Comparison of ENCODE assay signal across 13 cellular contexts in genomic region chr2:224524657-224525056, GRCh38.
DNase-seq lines count a peak whose midpoint lies in the region; ATAC-seq and TF ChIP-seq lines count a peak whose summit lies in the region.
"Had no signal": no experiment of that assay in that cellular context is flagged by ENCODE, and none has a peak within 500 bp of the region (broad histone marks: within the 10 kb centered on the region; RNA-seq: fewer than 3 reads in every experiment).

No MANE protein-coding gene starts in this region.

- no peaks in the 10 kb centered on the region for H3K9me3 ChIP-seq in OCI-LY3 (ENCODE audit: insufficient read depth, low read length)
- H3K9me3 ChIP-seq in effector memory CD4-positive, alpha-beta T cell (ENCODE audit: control insufficient read depth, low read length) = no peaks in the 10 kb centered on the region
- H3K9me3 ChIP-seq: ovary, upper lobe of left lung had no signal

- no peaks in the 10 kb centered on the region for H3K27me3 Mint-ChIP-seq in activated T-cell treated with anti-CD3 and anti-CD28 coated beads, Interleukin-2, amount 50 U/mL, for 72 hours (ENCODE audit: low read depth)
- no peaks in the 10 kb centered on the region for H3K27me3 Mint-ChIP-seq in stimulated activated memory B cell treated with anti-CD40 and anti-IgM and Interleukin-4, amounts not matched to agents 10 μg/mL and 1 μg/mL and 100 μg/mL, for 72 hours

- no peak for ATAC-seq in activated T-cell treated with anti-CD3 and anti-CD28 coated beads, Interleukin-2, amount 50 U/mL, for 72 hours (replicated peaks in 1 of 2)
- ATAC-seq in stimulated activated memory B cell treated with anti-CD40 and anti-IgM and Interleukin-4, amounts not matched to agents 10 μg/mL and 1 μg/mL and 100 μg/mL, for 72 hours = no peak
- ATAC-seq in HG03571 (IDR thresholded peaks at IDR 0.05; ENCODE audit: unreplicated experiment) = no peak
- ATAC-seq: esophagus mucosa had no signal

- peaks cover 89% of the 10 kb centered on the region for H3K4me1 Mint-ChIP-seq in activated T-cell treated with anti-CD3 and anti-CD28 coated beads, Interleukin-2, amount 50 U/mL, for 72 hours (ENCODE audit: low read depth)
- H3K4me1 Mint-ChIP-seq in stimulated activated memory B cell treated with anti-CD40 and anti-IgM and Interleukin-4, amounts not matched to agents 10 μg/mL and 1 μg/mL and 100 μg/mL, for 72 hours = peaks cover 70% of the 10 kb centered on the region

- no peaks in the 10 kb centered on the region for H3K27me3 ChIP-seq in OCI-LY3 (ENCODE audit: low read depth, low read length)
- no peaks in the 10 kb centered on the region for H3K27me3 ChIP-seq in effector memory CD4-positive, alpha-beta T cell (replicated peaks; ENCODE audit: control insufficient read depth, insufficient read depth, low read length, poor library complexity, severe bottlenecking)
- H3K27me3 ChIP-seq: ovary, upper lobe of left lung had no signal

- no peak overlapping the region for H2AFZ ChIP-seq in OCI-LY3 (ENCODE audit: low read depth, low read length)

- no peaks in the 10 kb centered on the region for H3K9me3 Mint-ChIP-seq in activated T-cell treated with anti-CD3 and anti-CD28 coated beads, Interleukin-2, amount 50 U/mL, for 72 hours
- H3K9me3 Mint-ChIP-seq in stimulated activated memory B cell treated with anti-CD40 and anti-IgM and Interleukin-4, amounts not matched to agents 10 μg/mL and 1 μg/mL and 100 μg/mL, for 72 hours = no peaks in the 10 kb centered on the region

- H3K36me3 ChIP-seq in OCI-LY3 (replicated peaks; ENCODE audit: low read depth, low read length) = no peaks in the 10 kb centered on the region
- no peaks in the 10 kb centered on the region for H3K36me3 ChIP-seq in effector memory CD4-positive, alpha-beta T cell (ENCODE audit: control insufficient read depth, insufficient read depth, low read length)
- H3K36me3 ChIP-seq: ovary, upper lobe of left lung had no signal

- peak overlapping the region; percentile 29 for H3K4me3 ChIP-seq in OCI-LY3 (ENCODE audit: low read length)
- peak overlapping the region; percentile 5 for H3K4me3 ChIP-seq in effector memory CD4-positive, alpha-beta T cell (ENCODE audit: insufficient read depth, low read depth, low read length, poor library complexity, severe bottlenecking)
- H3K4me3 ChIP-seq: ovary, upper lobe of left lung had no signal

- H3K4me2 ChIP-seq in OCI-LY3 (ENCODE audit: low read length) = peak overlapping the region; percentile 56

- peak overlapping the region; percentile 5 for H3K27ac Mint-ChIP-seq in activated T-cell treated with anti-CD3 and anti-CD28 coated beads, Interleukin-2, amount 50 U/mL, for 72 hours
- peak overlapping the region; percentile 94 for H3K27ac Mint-ChIP-seq in stimulated activated memory B cell treated with anti-CD40 and anti-IgM and Interleukin-4, amounts not matched to agents 10 μg/mL and 1 μg/mL and 100 μg/mL, for 72 hours

- 0 out of 2 replicates have a peak overlapping the region, but pooled peaks have one; percentile 20 for H3K9ac ChIP-seq in OCI-LY3 (ENCODE audit: low read length)

- H3K79me2 ChIP-seq in OCI-LY3 (ENCODE audit: low read length) = peaks cover 85% of the 10 kb centered on the region

- H3K4me1 ChIP-seq in OCI-LY3 (ENCODE audit: low read length) = peaks cover 53% of the 10 kb centered on the region
- peaks cover 22% of the 10 kb centered on the region for H3K4me1 ChIP-seq in effector memory CD4-positive, alpha-beta T cell (ENCODE audit: control insufficient read depth, insufficient read depth, low read length, poor library complexity, severe bottlenecking)

- peaks cover 0 to 3% of the 10 kb centered on the region in 2 donors for H3K36me3 Mint-ChIP-seq in activated T-cell treated with anti-CD3 and anti-CD28 coated beads, Interleukin-2, amount 50 U/mL, for 72 hours (ENCODE audit: insufficient read depth in 2 of 2)
- H3K36me3 Mint-ChIP-seq in stimulated activated memory B cell treated with anti-CD40 and anti-IgM and Interleukin-4, amounts not matched to agents 10 μg/mL and 1 μg/mL and 100 μg/mL, for 72 hours = peaks cover 26% of the 10 kb centered on the region

- no peak for DNase-seq in activated T-cell treated with anti-CD3 and anti-CD28 coated beads, Interleukin-2, amount 50 U/mL, for 72 hours
- no peak for DNase-seq in activated T-cell treated with anti-CD3 and anti-CD28 coated beads, Interleukin-2, amount 50 U/mL, for 48 hours
- no peak for DNase-seq in effector memory CD4-positive, alpha-beta T cell
- DNase-seq in NCI-H2029 (lab: John Stamatoyannopoulos, UW) = no peak
- no peak for DNase-seq in stimulated activated CD4-positive, alpha-beta T cell treated with anti-CD3 and anti-CD28 coated beads, Interleukin-2, amount 100 ng/mL, for 24 hours
- DNase-seq: hippocampal formation; NK-92 treated with Interleukin-12 subunit alpha and Interleukin-12 subunit beta, amount 100 ng/mL, for 24 hours; ovary; upper lobe of left lung had no signal

- peak overlapping the region; percentile 33; the same call in 1 of the 2 replicates for H3K27ac ChIP-seq in OCI-LY3 (ENCODE audit: low read length)
- H3K27ac ChIP-seq in effector memory CD4-positive, alpha-beta T cell (ENCODE audit: insufficient read depth, low read length, poor library complexity, severe bottlenecking) = peak overlapping the region; percentile 21
- H3K27ac ChIP-seq: ovary had no signal

- peak overlapping the region; percentile 54 to 56 for H3K4me3 Mint-ChIP-seq in activated T-cell treated with anti-CD3 and anti-CD28 coated beads, Interleukin-2, amount 50 U/mL, for 72 hours
- H3K4me3 Mint-ChIP-seq in stimulated activated memory B cell treated with anti-CD40 and anti-IgM and Interleukin-4, amounts not matched to agents 10 μg/mL and 1 μg/mL and 100 μg/mL, for 72 hours = peak overlapping the region; percentile 57

- peaks cover 26% of the 10 kb centered on the region for H4K20me1 ChIP-seq in OCI-LY3 (ENCODE audit: insufficient read depth, low read length)

- TF ChIP-seq CTCF in OCI-LY3 (IDR thresholded peaks at IDR 0.05; ENCODE audit: low read depth, low read length) = no peak
